Comparison of ENCODE assay signal across 29 cellular contexts in the genomic region with DNA sequence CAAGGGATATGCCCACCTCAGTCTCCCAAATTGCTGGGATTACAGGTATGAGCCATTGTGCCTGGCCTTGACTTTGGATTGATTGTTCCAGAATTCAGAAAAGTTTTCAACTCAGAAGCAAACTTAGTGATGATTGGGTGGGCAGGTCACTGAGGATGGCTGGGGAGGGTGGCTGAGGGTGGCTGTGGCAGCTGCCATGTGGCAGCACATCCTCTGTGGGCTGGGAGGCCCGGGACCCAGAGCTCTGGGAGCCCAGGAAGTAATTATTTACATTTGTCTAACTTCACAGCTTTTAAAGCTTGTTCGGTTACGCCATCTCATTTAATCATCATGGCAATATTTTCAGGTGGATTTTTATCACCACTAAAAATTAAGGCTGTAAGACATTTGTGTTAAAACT.
"Had no signal": no experiment of that assay in that cellular context is flagged by ENCODE, and none has a peak within 500 bp of the region (broad histone marks: within the 10 kb centered on the region; RNA-seq: fewer than 3 reads in every experiment).

No MANE protein-coding gene starts in this region.

- FAIRE-seq: bronchial epithelial cell, colon, endometrium, endothelial cell of umbilical vein had no signal

- H3K4me3 ChIP-seq: ascending aorta, esophagus squamous epithelium, gastroesophageal sphincter, heart right ventricle had no signal

- H3K27me3 ChIP-seq: ascending aorta had no signal

- H3K4me1 ChIP-seq: ascending aorta, gastroesophageal sphincter had no signal

- H3K27ac ChIP-seq: ascending aorta, epithelial cell of prostate, esophagus squamous epithelium, gastroesophageal sphincter, heart right ventricle, VCaP had no signal

- DNase-seq: activated CD4-positive, alpha-beta memory T cell treated with anti-CD3 and anti-CD28 coated beads, Interleukin-2, amount 10 ng/mL, durations not matched to agents 7 days and 5 days; activated CD4-positive, alpha-beta T cell treated with anti-CD3 and anti-CD28 coated beads for 1 hour; activated CD4-positive, alpha-beta T cell treated with anti-CD3 and anti-CD28 coated beads for 4 hours; activated CD4-positive, alpha-beta T cell treated with anti-CD3 and anti-CD28 coated beads, Interleukin-2, amount 10 ng/mL, durations not matched to agents 7 days and 5 days; activated CD4-positive, alpha-beta T cell treated with anti-CD3 and anti-CD28 coated beads, Interleukin-2, amount 50 U/mL, for 4 hours; activated CD8-positive, alpha-beta memory T cell treated with anti-CD3 and anti-CD28 coated beads, Interleukin-2, amount 50 U/mL, for 48 hours; activated gamma-delta T cell; activated naive CD4-positive, alpha-beta T cell; activated naive CD4-positive, alpha-beta T cell treated with anti-CD3 and anti-CD28 coated beads, Interleukin-2, amount 10 ng/mL, durations not matched to agents 7 days and 5 days; activated naive CD8-positive, alpha-beta T cell treated with anti-CD3 and anti-CD28 coated beads, Interleukin-2, amount 10 ng/mL, durations not matched to agents 7 days and 5 days; activated T-cell treated with anti-CD3 and anti-CD28 coated beads for 4 hours; activated T-cell treated with anti-CD3 and anti-CD28 coated beads, Interleukin-2, amount 50 U/mL, for 24 hours; activated T-cell treated with anti-CD3 and anti-CD28 coated beads, Interleukin-2, amount 50 U/mL, for 72 hours; cortex of kidney; dermis blood vessel endothelial cell; effector CD4-positive, alpha-beta T cell; effector memory CD8-positive, alpha-beta T cell; esophagus squamous epithelium; foreskin melanocyte; heart right ventricle; T-helper 2 cell had no signal

- H3K9me3 ChIP-seq: ascending aorta, esophagus squamous epithelium had no signal

- H3K36me3 ChIP-seq: ascending aorta, esophagus squamous epithelium, gastroesophageal sphincter, heart right ventricle had no signal
